Comparison of ENCODE assay signal across 9 cellular contexts in the genomic region with DNA sequence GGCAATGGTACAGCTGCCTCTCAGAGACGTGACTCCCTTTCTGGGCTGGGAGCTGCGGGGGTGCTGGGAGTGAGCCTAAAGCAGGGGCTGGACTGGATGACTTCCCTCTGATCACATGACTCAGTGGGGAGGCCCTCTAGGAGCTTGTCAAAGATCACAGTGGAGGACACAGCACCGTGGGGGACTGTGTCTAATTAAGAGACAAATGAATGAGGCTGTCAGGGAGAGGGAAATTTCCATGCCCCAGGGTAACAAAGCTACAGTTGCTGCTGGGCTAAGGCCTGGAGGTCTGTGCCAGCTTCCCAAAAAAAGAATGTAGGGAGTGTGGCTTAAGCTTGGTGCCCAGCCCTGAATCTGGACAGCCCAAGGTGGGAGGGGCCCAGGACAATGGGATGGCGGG.
A peak's percentile ranks its signal among the peaks of the same experiment; 100 is the strongest.
DNase-seq lines count a peak whose midpoint lies in the region; ATAC-seq and TF ChIP-seq lines count a peak whose summit lies in the region.
"Had no signal": no experiment of that assay in that cellular context is flagged by ENCODE, and none has a peak within 500 bp of the region (broad histone marks: within the 10 kb centered on the region; RNA-seq: fewer than 3 reads in every experiment).

No MANE protein-coding gene starts in this region.

- peaks cover 15% of the 10 kb centered on the region for H3K4me1 Mint-ChIP-seq in activated naive CD8-positive, alpha-beta T cell treated with anti-CD3 and anti-CD28 coated beads, Interleukin-2, amount 50 U/mL, for 24 hours

- H3K4me3 Mint-ChIP-seq in activated naive CD8-positive, alpha-beta T cell treated with anti-CD3 and anti-CD28 coated beads, Interleukin-2, amount 50 U/mL, for 24 hours: no peak overlapping the region

- peak overlapping the region; percentile 78 for H3K27ac ChIP-seq in substantia nigra (ENCODE audit: low read depth, low read length, poor library complexity, severe bottlenecking)

- H3K27me3 Mint-ChIP-seq in activated naive CD8-positive, alpha-beta T cell treated with anti-CD3 and anti-CD28 coated beads, Interleukin-2, amount 50 U/mL, for 24 hours: peaks cover 3% of the 10 kb centered on the region

- no peak for TF ChIP-seq CTCF in astrocyte of the spinal cord (IDR thresholded peaks at IDR 0.05; ENCODE audit: low read depth, low read length)

- no peak overlapping the region for H3K27ac Mint-ChIP-seq in activated naive CD8-positive, alpha-beta T cell treated with anti-CD3 and anti-CD28 coated beads, Interleukin-2, amount 50 U/mL, for 24 hours

- no peaks in the 10 kb centered on the region for H3K36me3 Mint-ChIP-seq in activated naive CD8-positive, alpha-beta T cell treated with anti-CD3 and anti-CD28 coated beads, Interleukin-2, amount 50 U/mL, for 24 hours (ENCODE audit: low read depth)

- in situ Hi-C loops in astrocyte of the spinal cord (cut with HindIII; ENCODE audit: low sequenced_read_pairs): no loop called here

- no peak overlapping the region for H3K4me3 ChIP-seq in astrocyte of the spinal cord (ENCODE audit: low read depth, low read length)

- ATAC-seq in activated naive CD8-positive, alpha-beta T cell treated with anti-CD3 and anti-CD28 coated beads, Interleukin-2, amount 50 U/mL, for 24 hours: no peak
- no peak for ATAC-seq in GM21360 (IDR thresholded peaks at IDR 0.05; ENCODE audit: unreplicated experiment)

- DNase-seq in NCI-H146 (lab: John Stamatoyannopoulos, UW): peak; percentile 94
- peak; percentile 3 for DNase-seq in astrocyte of the spinal cord (ENCODE audit: low read depth, low spot score)
- DNase-seq in iPS-NIHi11 (ENCODE audit: low spot score): peak; percentile 25
- peak in 48 of 49 donors; percentile 18 to 86 (median 58) for DNase-seq in substantia nigra (lab: John Stamatoyannopoulos, UW)
- no peak for DNase-seq in activated naive CD8-positive, alpha-beta T cell treated with anti-CD3 and anti-CD28 coated beads, Interleukin-2, amount 50 U/mL, for 24 hours
- DNase-seq in GM03348 (ENCODE audit: low spot score): no peak
- DNase-seq: kidney; stimulated activated CD4-positive, alpha-beta T cell treated with anti-CD3 and anti-CD28 coated beads, Interleukin-4, amount 100 ng/mL, for 1 hour had no signal

- H3K9me3 Mint-ChIP-seq in activated naive CD8-positive, alpha-beta T cell treated with anti-CD3 and anti-CD28 coated beads, Interleukin-2, amount 50 U/mL, for 24 hours: no peaks in the 10 kb centered on the region

Comparison
In these comparisons a context has a peak if more than half of its experiments do, and no peak if none do; other contexts are left out.
1. DNase-seq: peak in NCI-H146 (single experiment), astrocyte of the spinal cord (single experiment), iPS-NIHi11 (single experiment) and substantia nigra (48 of 49); none in activated naive CD8-positive, alpha-beta T cell treated with anti-CD3 and anti-CD28 coated beads, Interleukin-2, amount 50 U/mL, for 24 hours (single experiment) and GM03348 (single experiment).